ENCODE assay signal across 1 cellular context in the genomic region with DNA sequence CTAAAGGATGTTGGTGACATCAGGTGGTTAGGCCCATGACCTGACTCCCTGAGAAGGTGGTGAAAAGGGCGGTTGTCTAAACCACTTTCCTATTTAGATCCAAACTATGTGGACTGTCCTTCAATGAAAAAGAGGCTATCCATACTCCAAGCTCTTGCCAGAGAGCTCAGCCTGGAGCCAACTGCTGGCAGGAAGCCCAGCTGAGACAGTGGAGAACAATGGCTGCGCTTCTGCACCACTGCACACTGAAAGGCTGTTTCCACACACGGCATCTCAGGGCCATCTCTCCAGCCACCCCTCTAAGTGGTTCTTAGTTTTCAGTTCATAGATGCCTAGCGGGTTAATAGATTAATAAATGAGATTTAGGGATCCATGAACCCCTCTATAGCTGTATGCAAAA.
TF ChIP-seq lines count a peak whose summit lies in the region.

No MANE protein-coding gene starts in this region.

TF ChIP-seq in HepG2, 621 proteins besides CTCF, POLR2A, EP300 and RAD21 (continued from another document):
- no peak for TF ChIP-seq HNF1A (IDR thresholded peaks at IDR 0.05; ENCODE audit: low read depth)
- TF ChIP-seq HNF1A (CRISPR knock-in tag; IDR thresholded peaks at IDR 0.05; ENCODE audit: borderline replicate concordance), result no peak
- TF ChIP-seq ZNF496 (CRISPR knock-in tag; IDR thresholded peaks at IDR 0.05; ENCODE audit: insufficient replicate concordance), result no peak
- no peak for TF ChIP-seq SKI (IDR thresholded peaks at IDR 0.05; ENCODE audit: partially characterized antibody)
- TF ChIP-seq MIER3 (CRISPR knock-in tag; IDR thresholded peaks at IDR 0.05; ENCODE audit: borderline replicate concordance), result no peak
- TF ChIP-seq SOX5 (CRISPR knock-in tag; IDR thresholded peaks at IDR 0.05; ENCODE audit: borderline replicate concordance), result peak; percentile 31; the same call in 1 of the 2 replicates
- TF ChIP-seq SMAD3 (CRISPR knock-in tag; IDR thresholded peaks at IDR 0.05), result no peak
